15 cellular contexts compared by ENCODE assay signal in the genomic region with DNA sequence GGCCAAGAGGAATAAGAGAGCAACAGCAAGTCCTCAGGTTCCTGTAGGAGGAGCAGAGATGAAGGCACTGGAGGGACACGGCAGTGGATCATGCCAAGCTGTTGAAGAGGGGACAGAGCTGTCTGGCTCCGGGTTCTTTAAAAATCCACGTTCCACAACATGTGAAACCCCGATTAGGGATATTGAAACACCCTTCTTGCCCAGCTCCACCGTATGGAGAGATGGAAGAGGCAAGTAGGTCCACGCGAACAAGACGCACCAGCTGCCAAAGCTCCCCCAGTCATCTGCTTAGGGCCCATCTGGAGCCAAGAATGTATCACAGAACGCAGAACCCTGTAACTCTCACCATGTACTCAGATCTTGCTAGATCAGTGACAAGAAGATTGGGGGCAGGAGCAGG. TPM values are rescaled to one million over a fixed set of nuclear protein-coding genes. Genes with fewer than 3 reads are reported as not detected.
DNase-seq lines count a peak whose midpoint lies in the region; ATAC-seq and TF ChIP-seq lines count a peak whose summit lies in the region.
"Had no signal": no experiment of that assay in that cellular context is flagged by ENCODE, and none has a peak within 500 bp of the region (broad histone marks: within the 10 kb centered on the region; RNA-seq: fewer than 3 reads in every experiment).

No MANE protein-coding gene starts in this region.

- H3K4me3 ChIP-seq in Caco-2 (ENCODE audit: low read depth, low read length) (no peak overlapping the region), WI38 (ENCODE audit: low read depth, low read length) (0 out of 2 replicates have a peak overlapping the region, but pooled peaks have one; percentile 11), spleen (no peak overlapping the region), neural progenitor cell (no peak overlapping the region)
- H3K4me3 ChIP-seq: BLaER1 treated with 17β-estradiol and CSF1 and Interleukin-3, amounts not matched to agents 10 nM and 100 nM; cardiac muscle cell had no signal

- TF ChIP-seq CTCF in Caco-2 (IDR thresholded peaks at IDR 0.05; ENCODE audit: insufficient read depth in 1 of 2, low read depth in 1 of 2, low read length in 1 of 2, severe bottlenecking in 1 of 2, unreplicated experiment in 1 of 2) (no peak), WI38 (IDR thresholded peaks at IDR 0.05; ENCODE audit: low read depth, low read length) (no peak), spleen (IDR thresholded peaks at IDR 0.05 in 8 of 11, conservative IDR thresholded peaks at IDR 0.05 in 3 of 11) (no peak), neural progenitor cell (IDR thresholded peaks at IDR 0.05) (no peak)

- H3K9me3 ChIP-seq in Caco-2 (no peaks in the 10 kb centered on the region), spleen (no peaks in the 10 kb centered on the region), neural progenitor cell (ENCODE audit: low read depth) (no peaks in the 10 kb centered on the region)

- DNase-seq in Caco-2 (no peak), left ventricle myocardium superior (peak; percentile 36), spleen (peak; percentile 20), neural progenitor cell (ENCODE audit: low spot score) (no peak), GM03348 (ENCODE audit: low spot score) (no peak), amniotic stem cell (lab: John Stamatoyannopoulos, UW) (no peak)
- no peak for DNase-seq in activated CD8-positive, alpha-beta memory T cell treated with anti-CD3 and anti-CD28 coated beads for 24 hours
- DNase-seq: stimulated activated CD4-positive, alpha-beta T cell treated with anti-CD3 and anti-CD28 coated beads, Interleukin-1b, Interleukin-23, amount 100 ng/mL, for 48 hours had no signal

- H3K4me2 ChIP-seq in neural progenitor cell: no peak overlapping the region

- H3K4me3 Mint-ChIP-seq in Caco-2 (ENCODE audit: unreplicated experiment): peak overlapping the region; percentile 11
- no peak overlapping the region for H3K4me3 Mint-ChIP-seq in neural progenitor cell
- H3K4me3 Mint-ChIP-seq: memory B cell; T-helper 1 cell treated with Interleukin-12 subunit alpha and Interleukin-12 subunit beta and Interleukin-4 antibody, amounts not matched to agents 30 μg/mL and 1 μg/mL, for 36 hours had no signal

- peaks cover 15% of the 10 kb centered on the region for H3F3A ChIP-seq in neural progenitor cell (ENCODE audit: low read depth)

- TF ChIP-seq POLR2A in spleen (IDR thresholded peaks at IDR 0.05): no peak

- intact Hi-C loops in Caco-2 (cut with micrococcal nuclease; ENCODE audit: unreplicated experiment): loop anchor here (10.0 kb wide), 1 partner anchor 350 kb away; no protein-coding TSS in a partner anchor
- intact Hi-C loops in left ventricle myocardium superior (cut with micrococcal nuclease): loop anchor here (10.0 kb wide), 1 partner anchor 60 kb away; no protein-coding TSS in a partner anchor
- intact Hi-C loops in spleen (cut with DNase I; ENCODE audit: low total_unique reads): no loop called here

- 76 to 88% (median 80%) methylated on average over 9 of the region's 9 CpGs for WGBS in spleen, 5 donors

- no peaks in the 10 kb centered on the region for H3K9me3 Mint-ChIP-seq in Caco-2 (ENCODE audit: unreplicated experiment)
- peaks cover 4% of the 10 kb centered on the region for H3K9me3 Mint-ChIP-seq in neural progenitor cell
- H3K9me3 Mint-ChIP-seq: memory B cell; T-helper 1 cell treated with Interleukin-12 subunit alpha and Interleukin-12 subunit beta and Interleukin-4 antibody, amounts not matched to agents 30 μg/mL and 1 μg/mL, for 36 hours had no signal

- POLR2A ChIA-PET in Caco-2 (lab: Charles Lee): interaction anchor here (0.9 kb wide), 1 partner anchor 37 kb away, joined by 3 read pairs; no protein-coding TSS in a partner anchor

- H3K27ac ChIP-seq in spleen (no peak overlapping the region), neural progenitor cell (no peak overlapping the region)
- H3K27ac ChIP-seq: BLaER1 treated with 17β-estradiol and CSF1 and Interleukin-3, amounts not matched to agents 10 nM and 100 nM; cardiac muscle cell; parathyroid adenoma had no signal

- H3K27ac Mint-ChIP-seq in Caco-2 (ENCODE audit: unreplicated experiment) (no peak overlapping the region), neural progenitor cell (no peak overlapping the region)
- H3K27ac Mint-ChIP-seq: memory B cell; T-helper 1 cell treated with Interleukin-12 subunit alpha and Interleukin-12 subunit beta and Interleukin-4 antibody, amounts not matched to agents 30 μg/mL and 1 μg/mL, for 36 hours had no signal

- peaks cover 60% of the 10 kb centered on the region for H3K36me3 Mint-ChIP-seq in Caco-2 (ENCODE audit: insufficient read depth, unreplicated experiment)
- peaks cover 29% of the 10 kb centered on the region for H3K36me3 Mint-ChIP-seq in neural progenitor cell
- H3K36me3 Mint-ChIP-seq: memory B cell had no signal

- H3K4me1 Mint-ChIP-seq in Caco-2 (ENCODE audit: low read depth, unreplicated experiment): peaks cover 46% of the 10 kb centered on the region
- peaks cover 46% of the 10 kb centered on the region for H3K4me1 Mint-ChIP-seq in neural progenitor cell

- H3K79me2 ChIP-seq in neural progenitor cell (ENCODE audit: low read depth): peaks cover 87% of the 10 kb centered on the region

- no peak overlapping the region for H2AFZ ChIP-seq in neural progenitor cell (replicated peaks)
- H2AFZ ChIP-seq: parathyroid adenoma had no signal

- no peaks in the 10 kb centered on the region for H3K27me3 Mint-ChIP-seq in Caco-2 (ENCODE audit: insufficient read depth, unreplicated experiment)
- H3K27me3 Mint-ChIP-seq in neural progenitor cell (ENCODE audit: insufficient read depth, low read depth): peaks cover 3% of the 10 kb centered on the region
- H3K27me3 Mint-ChIP-seq: memory B cell had no signal

- CTCF ChIA-PET in Caco-2 (lab: Charles Lee): interaction anchor here (1.3 to 1.5 kb wide), 2 partner anchors 66 to 115 kb away, joined by 4 to 5 read pairs; a partner anchor contains a TSS

- no peaks in the 10 kb centered on the region for H3K27me3 ChIP-seq in Caco-2 (replicated peaks; ENCODE audit: control insufficient read depth, insufficient read depth, low read length)
- peaks cover 0 to 22% (median 0%) of the 10 kb centered on the region in 7 donors for H3K27me3 ChIP-seq in spleen (replicated peaks in 1 of 7)
- no peaks in the 10 kb centered on the region for H3K27me3 ChIP-seq in neural progenitor cell
- H3K27me3 ChIP-seq: cardiac muscle cell had no signal

- H4K20me1 ChIP-seq in neural progenitor cell (ENCODE audit: low read depth): peaks cover 27% of the 10 kb centered on the region

- ATAC-seq in left ventricle myocardium superior: no peak
- ATAC-seq: Panc1 had no signal

- H3K36me3 ChIP-seq in Caco-2 (ENCODE audit: control insufficient read depth, insufficient read depth, low read length) (no peaks in the 10 kb centered on the region; the same call in 1 of the 2 replicates), spleen (no peaks in the 10 kb centered on the region), neural progenitor cell (no peaks in the 10 kb centered on the region)
- H3K36me3 ChIP-seq: cardiac muscle cell had no signal

- no peak overlapping the region for H3K9ac ChIP-seq in neural progenitor cell
- H3K9ac ChIP-seq: BLaER1 treated with 17β-estradiol and CSF1 and Interleukin-3, amounts not matched to agents 10 nM and 100 nM; parathyroid adenoma had no signal

- peaks cover 34% of the 10 kb centered on the region for H3K4me1 ChIP-seq in Caco-2
- H3K4me1 ChIP-seq in spleen: peaks cover 0 to 55% (median 27%) of the 10 kb centered on the region in 6 donors
- H3K4me1 ChIP-seq in neural progenitor cell: peaks cover 39% of the 10 kb centered on the region

- BruUV-seq in Caco-2 (replicated peaks; lab: Mats Ljungman, UMichigan): no TSS peak

RNA-seq across cellular contexts. Expression of a gene that starts 3.9 kb away (rescaled TPM):
- total RNA-seq in Caco-2 (2022) (80.1 and 92.2 TPM in 2 replicates), left ventricle myocardium superior (49.8 TPM), spleen (10 to 100 TPM; 13.3 to 32.7 (median 21.3) TPM), neural progenitor cell (ENCODE audit: low replicate concordance) (48.5 and 66.7 TPM in 2 replicates)
- 10 to 100 TPM in 1 of 3 donors, 1 to 10 TPM in 2; 5.0 to 11.4 (median 8.0) TPM for polyA plus RNA-seq in spleen

Comparison
In these comparisons a context has a peak if more than half of its experiments do, and no peak if none do; other contexts are left out.
1. DNase-seq: peak in left ventricle myocardium superior (single experiment) and spleen (single experiment); none in Caco-2 (0 of 2), activated CD8-positive, alpha-beta memory T cell treated with anti-CD3 and anti-CD28 coated beads for 24 hours (single experiment), neural progenitor cell (single experiment), GM03348 (single experiment) and amniotic stem cell (single experiment).